ENCODE assay signal across 8 cellular contexts in the genomic region with DNA sequence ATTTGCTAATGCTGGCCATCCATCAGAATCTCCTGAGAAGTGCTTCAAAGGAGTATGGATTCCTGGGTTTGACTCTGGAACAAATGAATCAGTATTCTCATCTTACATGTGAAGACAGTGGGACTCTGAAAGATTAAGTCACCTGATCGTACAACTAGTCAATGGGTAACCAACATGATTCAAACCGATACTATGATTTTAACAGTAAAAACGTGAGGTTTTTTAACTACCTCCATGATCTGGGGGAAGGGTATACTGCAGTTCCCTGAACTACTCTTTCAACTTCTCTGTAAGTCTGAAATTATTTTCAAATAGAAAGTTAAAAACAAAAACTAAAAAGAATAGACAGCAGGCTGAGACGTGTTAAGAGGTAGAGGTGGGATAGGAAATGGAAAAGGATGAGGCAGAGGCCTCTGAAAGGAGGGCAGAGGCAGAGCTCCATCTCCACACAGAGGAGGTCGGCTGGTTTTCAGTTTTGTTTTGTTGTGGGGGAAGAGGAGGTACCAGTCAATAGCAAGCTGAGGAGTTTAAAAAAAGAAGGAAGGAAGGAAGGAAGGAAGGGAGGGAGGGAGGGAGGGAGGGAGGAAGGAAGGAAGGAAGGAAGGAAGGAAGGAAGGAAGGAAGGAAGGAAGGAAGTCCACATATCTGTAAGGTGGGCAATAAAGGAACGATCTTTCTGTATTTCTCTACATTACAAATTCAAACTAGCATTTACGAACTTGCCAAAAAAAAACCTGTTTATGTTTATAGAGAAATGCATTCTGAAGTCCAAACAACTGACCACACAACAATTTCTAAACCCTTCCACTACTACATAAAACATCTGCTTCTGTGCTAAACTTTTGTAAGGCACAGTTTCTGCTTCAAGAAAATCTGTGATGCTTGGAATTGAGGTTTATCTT.
DNase-seq lines count a peak whose midpoint lies in the region; ATAC-seq and TF ChIP-seq lines count a peak whose summit lies in the region.

No MANE protein-coding gene starts in this region.

- 94 to 96% methylated on average over 7 of the region's 7 CpGs for WGBS in GM23248 (ENCODE audit: low coverage in 1 of 2, low lambda C conversion rate in 2 of 2, missing lambda C conversion rate in 2 of 2), 2 experiments

- H3K9ac ChIP-seq in GM23248 = no peak overlapping the region

- no peaks in the 10 kb centered on the region for H3K79me2 ChIP-seq in GM23248 (ENCODE audit: insufficient read depth)

- H3K36me3 ChIP-seq in GM23248 (ENCODE audit: low read depth) = no peaks in the 10 kb centered on the region
- no peaks in the 10 kb centered on the region for H3K36me3 ChIP-seq in mucosa of descending colon (ENCODE audit: low read depth)

- no peaks in the 10 kb centered on the region for H4K20me1 ChIP-seq in GM23248 (ENCODE audit: insufficient read depth)

- ATAC-seq in GM19397 (IDR thresholded peaks at IDR 0.05; ENCODE audit: unreplicated experiment) (peak; percentile 77), HG03378 (IDR thresholded peaks at IDR 0.05; ENCODE audit: unreplicated experiment) (peak; percentile 82), mucosa of descending colon (no peak)
- peak; percentile 49 for ATAC-seq in central memory CD8-positive, alpha-beta T cell (replicated peaks; ENCODE audit: extremely low read depth, poor library complexity, severe bottlenecking)

- H3K4me2 ChIP-seq in GM23248 (ENCODE audit: unreplicated experiment) = no peak overlapping the region

- no peaks in the 10 kb centered on the region for H3F3A ChIP-seq in GM23248 (ENCODE audit: insufficient read depth)

- no peak overlapping the region for H2AFZ ChIP-seq in GM23248

- intact Hi-C loops in mucosa of descending colon (cut with DNase I, micrococcal nuclease) = no loop called here

- peaks cover 3% of the 10 kb centered on the region for H3K36me3 Mint-ChIP-seq in central memory CD8-positive, alpha-beta T cell (ENCODE audit: insufficient read depth)

- H3K27me3 Mint-ChIP-seq in central memory CD8-positive, alpha-beta T cell = no peaks in the 10 kb centered on the region

- peak overlapping the region; percentile 61 for H3K4me3 Mint-ChIP-seq in central memory CD8-positive, alpha-beta T cell

- H3K9me3 Mint-ChIP-seq in central memory CD8-positive, alpha-beta T cell = no peaks in the 10 kb centered on the region

- H3K9me3 ChIP-seq in GM23248 (ENCODE audit: low read depth) (no peaks in the 10 kb centered on the region), mucosa of descending colon (no peaks in the 10 kb centered on the region)

- H3K4me1 Mint-ChIP-seq in central memory CD8-positive, alpha-beta T cell = peaks cover 28% of the 10 kb centered on the region

- H3K4me1 ChIP-seq in GM23248 (ENCODE audit: insufficient read depth) (no peaks in the 10 kb centered on the region), mucosa of descending colon (ENCODE audit: low read depth) (no peaks in the 10 kb centered on the region)

- peak overlapping the region; percentile 94 for H3K27ac Mint-ChIP-seq in central memory CD8-positive, alpha-beta T cell (ENCODE audit: low read depth)

- no peak overlapping the region for H3K27ac ChIP-seq in GM23248

- no peaks in the 10 kb centered on the region for H3K27me3 ChIP-seq in GM23248 (replicated peaks; ENCODE audit: insufficient read depth)

- H3K9me2 ChIP-seq in GM23248 (ENCODE audit: insufficient read depth) = no peaks in the 10 kb centered on the region

- DNase-seq in CD1c-positive myeloid dendritic cell (ENCODE audit: extremely low spot score) (peak; percentile 1), retina (no peak), GM23248 (no peak), inferior parietal cortex (ENCODE audit: extremely low spot score) (no peak), mucosa of descending colon (no peak)
- DNase-seq in central memory CD8-positive, alpha-beta T cell (ENCODE audit: low spot score in 2 of 2) = no peak

- in situ Hi-C loops in GM23248 (cut with MboI) = no loop called here

- H3K4me3 ChIP-seq in GM23248 = no peak overlapping the region
- no peak overlapping the region for H3K4me3 ChIP-seq in mucosa of descending colon

- TF ChIP-seq CTCF in mucosa of descending colon (IDR thresholded peaks at IDR 0.05) = no peak
